ENCODE assay signal across 12 cellular contexts in genomic region chr12:77943466-77943865, GRCh38.
A peak's percentile ranks its signal among the peaks of the same experiment; 100 is the strongest.
DNase-seq lines count a peak whose midpoint lies in the region; ATAC-seq and TF ChIP-seq lines count a peak whose summit lies in the region.
"Had no signal": no experiment of that assay in that cellular context is flagged by ENCODE, and none has a peak within 500 bp of the region (broad histone marks: within the 10 kb centered on the region; RNA-seq: fewer than 3 reads in every experiment).

No MANE protein-coding gene starts in this region.

- H3K4me3 Mint-ChIP-seq in chondrocyte (ENCODE audit: unreplicated experiment), result no peak overlapping the region
- H3K4me3 Mint-ChIP-seq: GM23338 had no signal

- ATAC-seq in HG03442 (IDR thresholded peaks at IDR 0.05; ENCODE audit: unreplicated experiment), result no peak
- ATAC-seq: GM23338 had no signal

- H3K27me3 ChIP-seq in MG63, result no peaks in the 10 kb centered on the region
- H3K27me3 ChIP-seq in ovary, result no peaks in the 10 kb centered on the region

- no peaks in the 10 kb centered on the region for H3K27me3 Mint-ChIP-seq in chondrocyte (ENCODE audit: low read depth)

- H3K4me1 ChIP-seq in ovary (ENCODE audit: insufficient read depth), result peaks cover 4% of the 10 kb centered on the region

- intact Hi-C loops in ovary (cut with DNase I), result no loop called here

- peaks cover 9% of the 10 kb centered on the region for H3K36me3 ChIP-seq in MG63
- H3K36me3 ChIP-seq in ovary, result no peaks in the 10 kb centered on the region

- TF ChIP-seq POLR2A in ovary (IDR thresholded peaks at IDR 0.05) (no peak), erythroblast (IDR thresholded peaks at IDR 0.05; ENCODE audit: low read length) (no peak)

- peak overlapping the region in 1 of 2 donors; percentile 1 for H3K27ac ChIP-seq in ovary

- DNase-seq in AML-193 (lab: John Stamatoyannopoulos, UW), result peak; percentile 51 to 62
- peak; percentile 9 for DNase-seq in MG63
- DNase-seq in chondrocyte (ENCODE audit: low spot score), result no peak
- DNase-seq in lung microvascular endothelial cell (ENCODE audit: low read depth in 2 of 2), result peak; percentile 82 to 88
- no peak for DNase-seq in NCI-H1436 (lab: John Stamatoyannopoulos, UW)
- no peak for DNase-seq in ovary
- no peak for DNase-seq in erythroblast (lab: John Stamatoyannopoulos, UW)
- DNase-seq: activated CD4-positive, alpha-beta T cell treated with anti-CD3 and anti-CD28 coated beads, Interleukin-2, amount 50 U/mL, for 4 hours; NCI-H1417; stimulated activated naive CD4-positive, alpha-beta T cell had no signal

- peak overlapping the region; percentile 23 for H3K27ac Mint-ChIP-seq in chondrocyte (ENCODE audit: unreplicated experiment)
- H3K27ac Mint-ChIP-seq: GM23338 had no signal

- peaks cover 13% of the 10 kb centered on the region for H3K9me3 Mint-ChIP-seq in chondrocyte (ENCODE audit: low read depth)
- H3K9me3 Mint-ChIP-seq: GM23338 had no signal

- H3K9me3 ChIP-seq in MG63, result no peaks in the 10 kb centered on the region; the same call in 1 of the 2 replicates
- no peaks in the 10 kb centered on the region for H3K9me3 ChIP-seq in ovary

- H3K36me3 Mint-ChIP-seq in chondrocyte (ENCODE audit: low read depth), result peaks cover 10% of the 10 kb centered on the region

- H3K4me3 ChIP-seq in MG63, result no peak overlapping the region
- no peak overlapping the region for H3K4me3 ChIP-seq in ovary
- H3K4me3 ChIP-seq: GM23338 had no signal

- H3K4me1 Mint-ChIP-seq in chondrocyte (ENCODE audit: low read depth), result peaks cover 77% of the 10 kb centered on the region

- TF ChIP-seq EP300 in ovary (IDR thresholded peaks at IDR 0.05), result no peak

- 39 to 60% (median 43%) methylated on average over 1 of the region's 1 CpG for WGBS in ovary, 3 donors

- TF ChIP-seq CTCF in chondrocyte (IDR thresholded peaks at IDR 0.05) (no peak), ovary (IDR thresholded peaks at IDR 0.05) (no peak)

Comparison
In these comparisons a context has a peak if more than half of its experiments do, and no peak if none do; other contexts are left out.
1. DNase-seq: peak in AML-193 (2 of 2), MG63 (single experiment) and lung microvascular endothelial cell (2 of 2); none in chondrocyte (single experiment), NCI-H1436 (single experiment), ovary (0 of 5) and erythroblast (0 of 2).